ENCODE assay signal across 12 cellular contexts in genomic region chr11:28961726-28962125, GRCh38.
A peak's percentile ranks its signal among the peaks of the same experiment; 100 is the strongest.
DNase-seq lines count a peak whose midpoint lies in the region; ATAC-seq and TF ChIP-seq lines count a peak whose summit lies in the region.
"Had no signal": no experiment of that assay in that cellular context is flagged by ENCODE, and none has a peak within 500 bp of the region (broad histone marks: within the 10 kb centered on the region; RNA-seq: fewer than 3 reads in every experiment).

No MANE protein-coding gene starts in this region.

- no peaks in the 10 kb centered on the region for H3K36me3 ChIP-seq in lower lobe of right lung
- H3K36me3 ChIP-seq: BLaER1 treated with 17β-estradiol and CSF1 and Interleukin-3, amounts not matched to agents 10 nM and 100 nM; HAP-1 had no signal

- ATAC-seq in lower lobe of right lung (no peak), Right ventricle myocardium superior (ENCODE audit: poor library complexity) (no peak)
- ATAC-seq: K562 had no signal

- no peak overlapping the region for H3K4me3 ChIP-seq in AG10803 (ENCODE audit: low read length)
- H3K4me3 ChIP-seq in fibroblast of mammary gland (ENCODE audit: control insufficient read depth, low read depth, low read length): no peak overlapping the region
- H3K4me3 ChIP-seq in lower lobe of right lung: no peak overlapping the region
- H3K4me3 ChIP-seq: BLaER1 treated with 17β-estradiol and CSF1 and Interleukin-3, amounts not matched to agents 10 nM and 100 nM; HAP-1; K562 had no signal

- H3K9me3 ChIP-seq in lower lobe of right lung: no peaks in the 10 kb centered on the region
- H3K9me3 ChIP-seq: BLaER1 treated with 17β-estradiol and CSF1 and Interleukin-3, amounts not matched to agents 10 nM and 100 nM; HAP-1 had no signal

- TF ChIP-seq CTCF in AG10803 (conservative IDR thresholded peaks at IDR 0.05; ENCODE audit: low read length): no peak
- TF ChIP-seq CTCF in fibroblast of mammary gland (conservative IDR thresholded peaks at IDR 0.05; ENCODE audit: control insufficient read depth, insufficient read depth, low read depth, low read length): no peak
- TF ChIP-seq CTCF in lower lobe of right lung (IDR thresholded peaks at IDR 0.05): no peak

- DNase-seq in AG10803 (ENCODE audit: low read depth): peak; percentile 33
- peak; percentile 74 for DNase-seq in amniotic epithelial cell (ENCODE audit: low read depth)
- DNase-seq in fibroblast of mammary gland (ENCODE audit: low read depth): peak; percentile 2
- peak; percentile 40 for DNase-seq in iris pigment epithelial cell (ENCODE audit: low read depth)
- no peak for DNase-seq in lower lobe of right lung
- DNase-seq in HPDE6-E6E7 (ENCODE audit: extremely low spot score): no peak
- DNase-seq in Right ventricle myocardium superior: no peak
- DNase-seq: CD4-positive, CD25-positive, alpha-beta regulatory T cell had no signal

- no peaks in the 10 kb centered on the region for H3K4me1 ChIP-seq in lower lobe of right lung
- H3K4me1 ChIP-seq: BLaER1 treated with 17β-estradiol and CSF1 and Interleukin-3, amounts not matched to agents 10 nM and 100 nM; HAP-1 had no signal

- intact Hi-C loops in lower lobe of right lung (cut with DNase I): no loop called here
- intact Hi-C loops in Right ventricle myocardium superior (cut with DNase I): no loop called here

- H3K27me3 ChIP-seq in lower lobe of right lung (ENCODE audit: low read depth): no peaks in the 10 kb centered on the region
- H3K27me3 ChIP-seq: BLaER1 treated with 17β-estradiol and CSF1 and Interleukin-3, amounts not matched to agents 10 nM and 100 nM had no signal

- no peak overlapping the region for H3K27ac ChIP-seq in lower lobe of right lung
- H3K27ac ChIP-seq: 22Rv1; BLaER1 treated with 17β-estradiol and CSF1 and Interleukin-3, amounts not matched to agents 10 nM and 100 nM had no signal

Comparison
In these comparisons a context has a peak if more than half of its experiments do, and no peak if none do; other contexts are left out.
1. DNase-seq: peak in AG10803 (single experiment), amniotic epithelial cell (single experiment), fibroblast of mammary gland (single experiment) and iris pigment epithelial cell (single experiment); none in lower lobe of right lung (single experiment), HPDE6-E6E7 (single experiment) and Right ventricle myocardium superior (single experiment).